Comparison of ENCODE assay signal across 1 cellular context in the genomic region with DNA sequence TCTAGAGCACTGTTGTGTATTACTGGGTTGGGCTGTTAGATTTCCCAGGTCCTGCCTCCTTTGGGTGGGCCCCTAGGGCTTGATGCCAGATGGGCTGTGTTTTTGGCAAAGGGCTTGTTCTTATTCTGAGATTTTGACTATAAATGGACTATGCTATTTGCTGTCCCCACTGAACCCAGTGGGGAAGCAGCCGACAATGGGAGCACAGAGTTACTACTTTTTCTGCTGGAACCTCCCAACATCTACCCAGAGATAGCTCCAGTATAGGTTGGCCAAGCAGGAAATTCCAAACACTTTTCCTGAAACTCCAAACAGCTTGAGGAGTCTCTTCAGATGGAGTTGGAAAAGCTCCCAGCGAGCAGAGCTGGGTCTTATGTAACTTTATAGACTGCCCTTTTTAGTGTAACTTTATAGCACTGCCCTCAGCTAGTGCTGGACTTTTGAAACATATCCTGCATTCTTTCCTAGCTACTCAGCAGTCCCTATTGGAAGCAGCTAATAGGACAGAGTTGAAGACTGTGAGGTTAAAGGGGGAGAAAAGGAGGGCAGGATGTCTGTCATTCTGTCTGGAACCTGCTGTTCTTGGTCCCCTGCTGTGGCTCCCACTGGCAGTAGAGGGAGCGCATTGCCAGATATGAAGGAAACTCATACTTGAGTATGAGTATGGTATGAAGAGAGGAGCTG.
TF ChIP-seq lines count a peak whose summit lies in the region.

No MANE protein-coding gene starts in this region.

TF ChIP-seq in HepG2, 621 proteins besides CTCF, POLR2A, EP300 and RAD21 (continued from another document and continues in another):
- TF ChIP-seq, protein P1, sequence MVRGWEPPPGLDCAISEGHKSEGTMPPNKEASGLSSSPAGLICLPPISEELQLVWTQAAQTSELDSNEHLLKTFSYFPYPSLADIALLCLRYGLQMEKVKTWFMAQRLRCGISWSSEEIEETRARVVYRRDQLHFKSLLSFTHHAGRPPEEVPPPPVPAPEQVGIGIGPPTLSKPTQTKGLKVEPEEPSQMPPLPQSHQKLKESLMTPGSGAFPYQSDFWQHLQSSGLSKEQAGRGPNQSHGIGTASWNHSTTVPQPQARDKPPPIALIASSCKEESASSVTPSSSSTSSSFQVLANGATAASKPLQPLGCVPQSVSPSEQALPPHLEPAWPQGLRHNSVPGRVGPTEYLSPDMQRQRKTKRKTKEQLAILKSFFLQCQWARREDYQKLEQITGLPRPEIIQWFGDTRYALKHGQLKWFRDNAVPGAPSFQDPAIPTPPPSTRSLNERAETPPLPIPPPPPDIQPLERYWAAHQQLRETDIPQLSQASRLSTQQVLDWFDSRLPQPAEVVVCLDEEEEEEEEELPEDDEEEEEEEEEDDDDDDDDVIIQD (CRISPR knock-in tag; IDR thresholded peaks at IDR 0.05; ENCODE audit: low read depth): peak; percentile 19; the same call in 1 of the 2 replicates
- TF ChIP-seq GATA4 (IDR thresholded peaks at IDR 0.05; ENCODE audit: borderline replicate concordance, low read depth): no peak
- TF ChIP-seq FOSL2 (CRISPR knock-in tag; IDR thresholded peaks at IDR 0.05): peak; percentile 91
- no peak for TF ChIP-seq ZNF337 (CRISPR knock-in tag; IDR thresholded peaks at IDR 0.05; ENCODE audit: borderline replicate concordance, low read depth)
- TF ChIP-seq ZNF343 (CRISPR knock-in tag; IDR thresholded peaks at IDR 0.05): no peak
- TF ChIP-seq JUN (CRISPR knock-in tag; IDR thresholded peaks at IDR 0.05): 0 out of 2 replicates have a peak, but pooled peaks have one; percentile 70
- peak; percentile 39; the same call in 1 of the 2 replicates for TF ChIP-seq ZMYM4 (CRISPR knock-in tag; IDR thresholded peaks at IDR 0.05)
- TF ChIP-seq, protein P2, sequence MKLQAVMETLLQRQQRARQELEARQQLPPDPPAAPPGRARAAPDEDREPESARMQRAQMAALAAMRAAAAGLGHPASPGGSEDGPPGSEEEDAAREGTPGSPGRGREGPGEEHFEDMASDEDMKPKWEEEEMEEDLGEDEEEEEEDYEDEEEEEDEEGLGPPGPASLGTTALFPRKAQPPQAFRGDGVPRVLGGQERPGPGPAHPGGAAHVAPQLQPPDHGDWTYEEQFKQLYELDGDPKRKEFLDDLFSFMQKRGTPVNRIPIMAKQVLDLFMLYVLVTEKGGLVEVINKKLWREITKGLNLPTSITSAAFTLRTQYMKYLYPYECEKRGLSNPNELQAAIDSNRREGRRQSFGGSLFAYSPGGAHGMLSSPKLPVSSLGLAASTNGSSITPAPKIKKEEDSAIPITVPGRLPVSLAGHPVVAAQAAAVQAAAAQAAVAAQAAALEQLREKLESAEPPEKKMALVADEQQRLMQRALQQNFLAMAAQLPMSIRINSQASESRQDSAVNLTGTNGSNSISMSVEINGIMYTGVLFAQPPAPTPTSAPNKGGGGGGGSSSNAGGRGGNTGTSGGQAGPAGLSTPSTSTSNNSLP (IDR thresholded peaks at IDR 0.05; ENCODE audit: low read depth, low read length): 0 out of 2 replicates have a peak, but pooled peaks have one; percentile 11
- peak; percentile 16; the same call in 1 of the 2 replicates for TF ChIP-seq HDAC1 (CRISPR knock-in tag; IDR thresholded peaks at IDR 0.05)
- no peak for TF ChIP-seq ZSCAN22 (CRISPR knock-in tag; IDR thresholded peaks at IDR 0.05)
- no peak for TF ChIP-seq ZKSCAN5 (CRISPR knock-in tag; IDR thresholded peaks at IDR 0.05)
- 0 out of 2 replicates have a peak, but pooled peaks have one; percentile 22 for TF ChIP-seq BCL6 (CRISPR knock-in tag; IDR thresholded peaks at IDR 0.05)
- TF ChIP-seq ZSCAN9 (CRISPR knock-in tag; IDR thresholded peaks at IDR 0.05; ENCODE audit: borderline replicate concordance): peak; percentile 47; the same call in 1 of the 2 replicates
- no peak for TF ChIP-seq JUNB (CRISPR knock-in tag; IDR thresholded peaks at IDR 0.05; ENCODE audit: borderline replicate concordance)
- no peak for TF ChIP-seq ZNF205 (CRISPR knock-in tag; IDR thresholded peaks at IDR 0.05)
- no peak for TF ChIP-seq PHF20 (CRISPR knock-in tag; IDR thresholded peaks at IDR 0.05)
- TF ChIP-seq MIXL1 (CRISPR knock-in tag; IDR thresholded peaks at IDR 0.05): peak; percentile 51; the same call in 1 of the 2 replicates
- peak; percentile 45; the same call in 1 of the 2 replicates for TF ChIP-seq JUND (CRISPR knock-in tag; IDR thresholded peaks at IDR 0.05)
- 0 out of 2 replicates have a peak, but pooled peaks have one; percentile 26 for TF ChIP-seq ZNF501 (CRISPR knock-in tag; IDR thresholded peaks at IDR 0.05)
- TF ChIP-seq ZNF180 (CRISPR knock-in tag; IDR thresholded peaks at IDR 0.05; ENCODE audit: borderline replicate concordance, low read depth): no peak
- TF ChIP-seq CREB1 (IDR thresholded peaks at IDR 0.05): no peak
- peak; percentile 30; the same call in 1 of the 2 replicates for TF ChIP-seq CREB1 (CRISPR knock-in tag; IDR thresholded peaks at IDR 0.05)
- 0 out of 3 replicates have a peak, but pooled peaks have one; percentile 20 for TF ChIP-seq MXI1 (IDR thresholded peaks at IDR 0.05; ENCODE audit: borderline replicate concordance, low read depth, low read length)
- TF ChIP-seq, protein P3, sequence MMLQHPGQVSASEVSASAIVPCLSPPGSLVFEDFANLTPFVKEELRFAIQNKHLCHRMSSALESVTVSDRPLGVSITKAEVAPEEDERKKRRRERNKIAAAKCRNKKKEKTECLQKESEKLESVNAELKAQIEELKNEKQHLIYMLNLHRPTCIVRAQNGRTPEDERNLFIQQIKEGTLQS (CRISPR knock-in tag; IDR thresholded peaks at IDR 0.05): peak; percentile 78; the same call in 1 of the 2 replicates
- 0 out of 2 replicates have a peak, but pooled peaks have one; percentile 27 for TF ChIP-seq KAT8 (CRISPR knock-in tag; IDR thresholded peaks at IDR 0.05)
- no peak for TF ChIP-seq NR2C2 (CRISPR knock-in tag; IDR thresholded peaks at IDR 0.05; ENCODE audit: borderline replicate concordance)
- no peak for TF ChIP-seq ZNF367 (CRISPR knock-in tag; IDR thresholded peaks at IDR 0.05; ENCODE audit: borderline replicate concordance)
- no peak for TF ChIP-seq ZNF777 (CRISPR knock-in tag; IDR thresholded peaks at IDR 0.05)
- no peak for TF ChIP-seq MAZ (IDR thresholded peaks at IDR 0.05; ENCODE audit: borderline replicate concordance, low read depth, low read length)
- TF ChIP-seq MAZ (CRISPR knock-in tag; IDR thresholded peaks at IDR 0.05; ENCODE audit: low read depth): no peak
- peak; percentile 92 for TF ChIP-seq PPARG (CRISPR knock-in tag; conservative IDR thresholded peaks at IDR 0.05)
- TF ChIP-seq, protein P4, sequence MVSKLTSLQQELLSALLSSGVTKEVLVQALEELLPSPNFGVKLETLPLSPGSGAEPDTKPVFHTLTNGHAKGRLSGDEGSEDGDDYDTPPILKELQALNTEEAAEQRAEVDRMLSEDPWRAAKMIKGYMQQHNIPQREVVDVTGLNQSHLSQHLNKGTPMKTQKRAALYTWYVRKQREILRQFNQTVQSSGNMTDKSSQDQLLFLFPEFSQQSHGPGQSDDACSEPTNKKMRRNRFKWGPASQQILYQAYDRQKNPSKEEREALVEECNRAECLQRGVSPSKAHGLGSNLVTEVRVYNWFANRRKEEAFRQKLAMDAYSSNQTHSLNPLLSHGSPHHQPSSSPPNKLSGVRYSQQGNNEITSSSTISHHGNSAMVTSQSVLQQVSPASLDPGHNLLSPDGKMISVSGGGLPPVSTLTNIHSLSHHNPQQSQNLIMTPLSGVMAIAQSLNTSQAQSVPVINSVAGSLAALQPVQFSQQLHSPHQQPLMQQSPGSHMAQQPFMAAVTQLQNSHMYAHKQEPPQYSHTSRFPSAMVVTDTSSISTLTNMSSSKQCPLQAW (CRISPR knock-in tag; IDR thresholded peaks at IDR 0.05): peak; percentile 58; the same call in 1 of the 2 replicates
- TF ChIP-seq ZNF614 (CRISPR knock-in tag; IDR thresholded peaks at IDR 0.05; ENCODE audit: borderline replicate concordance): peak; percentile 67; the same call in 1 of the 2 replicates
- TF ChIP-seq, protein P5, sequence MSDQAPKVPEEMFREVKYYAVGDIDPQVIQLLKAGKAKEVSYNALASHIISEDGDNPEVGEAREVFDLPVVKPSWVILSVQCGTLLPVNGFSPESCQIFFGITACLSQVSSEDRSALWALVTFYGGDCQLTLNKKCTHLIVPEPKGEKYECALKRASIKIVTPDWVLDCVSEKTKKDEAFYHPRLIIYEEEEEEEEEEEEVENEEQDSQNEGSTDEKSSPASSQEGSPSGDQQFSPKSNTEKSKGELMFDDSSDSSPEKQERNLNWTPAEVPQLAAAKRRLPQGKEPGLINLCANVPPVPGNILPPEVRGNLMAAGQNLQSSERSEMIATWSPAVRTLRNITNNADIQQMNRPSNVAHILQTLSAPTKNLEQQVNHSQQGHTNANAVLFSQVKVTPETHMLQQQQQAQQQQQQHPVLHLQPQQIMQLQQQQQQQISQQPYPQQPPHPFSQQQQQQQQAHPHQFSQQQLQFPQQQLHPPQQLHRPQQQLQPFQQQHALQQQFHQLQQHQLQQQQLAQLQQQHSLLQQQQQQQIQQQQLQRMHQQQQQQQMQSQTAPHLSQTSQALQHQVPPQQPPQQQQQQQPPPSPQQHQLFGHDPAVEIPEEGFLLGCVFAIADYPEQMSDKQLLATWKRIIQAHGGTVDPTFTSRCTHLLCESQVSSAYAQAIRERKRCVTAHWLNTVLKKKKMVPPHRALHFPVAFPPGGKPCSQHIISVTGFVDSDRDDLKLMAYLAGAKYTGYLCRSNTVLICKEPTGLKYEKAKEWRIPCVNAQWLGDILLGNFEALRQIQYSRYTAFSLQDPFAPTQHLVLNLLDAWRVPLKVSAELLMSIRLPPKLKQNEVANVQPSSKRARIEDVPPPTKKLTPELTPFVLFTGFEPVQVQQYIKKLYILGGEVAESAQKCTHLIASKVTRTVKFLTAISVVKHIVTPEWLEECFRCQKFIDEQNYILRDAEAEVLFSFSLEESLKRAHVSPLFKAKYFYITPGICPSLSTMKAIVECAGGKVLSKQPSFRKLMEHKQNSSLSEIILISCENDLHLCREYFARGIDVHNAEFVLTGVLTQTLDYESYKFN (CRISPR knock-in tag; conservative IDR thresholded peaks at IDR 0.05): peak; percentile 77
- TF ChIP-seq ETV5 (CRISPR knock-in tag; IDR thresholded peaks at IDR 0.05; ENCODE audit: borderline replicate concordance): peak; percentile 9; the same call in 1 of the 2 replicates
- TF ChIP-seq, protein P6, sequence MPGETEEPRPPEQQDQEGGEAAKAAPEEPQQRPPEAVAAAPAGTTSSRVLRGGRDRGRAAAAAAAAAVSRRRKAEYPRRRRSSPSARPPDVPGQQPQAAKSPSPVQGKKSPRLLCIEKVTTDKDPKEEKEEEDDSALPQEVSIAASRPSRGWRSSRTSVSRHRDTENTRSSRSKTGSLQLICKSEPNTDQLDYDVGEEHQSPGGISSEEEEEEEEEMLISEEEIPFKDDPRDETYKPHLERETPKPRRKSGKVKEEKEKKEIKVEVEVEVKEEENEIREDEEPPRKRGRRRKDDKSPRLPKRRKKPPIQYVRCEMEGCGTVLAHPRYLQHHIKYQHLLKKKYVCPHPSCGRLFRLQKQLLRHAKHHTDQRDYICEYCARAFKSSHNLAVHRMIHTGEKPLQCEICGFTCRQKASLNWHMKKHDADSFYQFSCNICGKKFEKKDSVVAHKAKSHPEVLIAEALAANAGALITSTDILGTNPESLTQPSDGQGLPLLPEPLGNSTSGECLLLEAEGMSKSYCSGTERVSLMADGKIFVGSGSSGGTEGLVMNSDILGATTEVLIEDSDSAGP (CRISPR knock-in tag; IDR thresholded peaks at IDR 0.05; ENCODE audit: borderline replicate concordance): no peak
- 0 out of 2 replicates have a peak, but pooled peaks have one; percentile 30 for TF ChIP-seq ISL2 (CRISPR knock-in tag; IDR thresholded peaks at IDR 0.05)
- TF ChIP-seq ADNP (CRISPR knock-in tag; IDR thresholded peaks at IDR 0.05): no peak
- TF ChIP-seq ATF1 (CRISPR knock-in tag; IDR thresholded peaks at IDR 0.05): 0 out of 2 replicates have a peak, but pooled peaks have one; percentile 15
- peak; percentile 43; the same call in 1 of the 2 replicates for TF ChIP-seq HNF4A (CRISPR knock-in tag; IDR thresholded peaks at IDR 0.05)
- TF ChIP-seq ZNF496 (CRISPR knock-in tag; IDR thresholded peaks at IDR 0.05; ENCODE audit: insufficient replicate concordance): no peak
- peak; percentile 27; the same call in 1 of the 2 replicates for TF ChIP-seq CEBPG (CRISPR knock-in tag; IDR thresholded peaks at IDR 0.05)
- TF ChIP-seq TEAD2 (CRISPR knock-in tag; IDR thresholded peaks at IDR 0.05): no peak
- TF ChIP-seq, protein P7, sequence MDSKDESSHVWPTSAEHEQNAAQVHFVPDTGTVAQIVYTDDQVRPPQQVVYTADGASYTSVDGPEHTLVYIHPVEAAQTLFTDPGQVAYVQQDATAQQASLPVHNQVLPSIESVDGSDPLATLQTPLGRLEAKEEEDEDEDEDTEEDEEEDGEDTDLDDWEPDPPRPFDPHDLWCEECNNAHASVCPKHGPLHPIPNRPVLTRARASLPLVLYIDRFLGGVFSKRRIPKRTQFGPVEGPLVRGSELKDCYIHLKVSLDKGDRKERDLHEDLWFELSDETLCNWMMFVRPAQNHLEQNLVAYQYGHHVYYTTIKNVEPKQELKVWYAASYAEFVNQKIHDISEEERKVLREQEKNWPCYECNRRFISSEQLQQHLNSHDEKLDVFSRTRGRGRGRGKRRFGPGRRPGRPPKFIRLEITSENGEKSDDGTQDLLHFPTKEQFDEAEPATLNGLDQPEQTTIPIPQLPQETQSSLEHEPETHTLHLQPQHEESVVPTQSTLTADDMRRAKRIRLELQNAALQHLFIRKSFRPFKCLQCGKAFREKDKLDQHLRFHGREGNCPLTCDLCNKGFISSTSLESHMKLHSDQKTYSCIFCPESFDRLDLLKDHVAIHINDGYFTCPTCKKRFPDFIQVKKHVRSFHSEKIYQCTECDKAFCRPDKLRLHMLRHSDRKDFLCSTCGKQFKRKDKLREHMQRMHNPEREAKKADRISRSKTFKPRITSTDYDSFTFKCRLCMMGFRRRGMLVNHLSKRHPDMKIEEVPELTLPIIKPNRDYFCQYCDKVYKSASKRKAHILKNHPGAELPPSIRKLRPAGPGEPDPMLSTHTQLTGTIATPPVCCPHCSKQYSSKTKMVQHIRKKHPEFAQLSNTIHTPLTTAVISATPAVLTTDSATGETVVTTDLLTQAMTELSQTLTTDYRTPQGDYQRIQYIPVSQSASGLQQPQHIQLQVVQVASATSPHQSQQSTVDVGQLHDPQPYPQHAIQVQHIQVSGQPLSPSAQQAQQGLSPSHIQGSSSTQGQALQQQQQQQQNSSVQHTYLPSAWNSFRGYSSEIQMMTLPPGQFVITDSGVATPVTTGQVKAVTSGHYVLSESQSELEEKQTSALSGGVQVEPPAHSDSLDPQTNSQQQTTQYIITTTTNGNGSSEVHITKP (CRISPR knock-in tag; IDR thresholded peaks at IDR 0.05; ENCODE audit: low read depth): peak; percentile 82
- TF ChIP-seq SOX6 (IDR thresholded peaks at IDR 0.05): no peak
- TF ChIP-seq SOX6 (CRISPR knock-in tag; IDR thresholded peaks at IDR 0.05): peak; percentile 16; the same call in 1 of the 2 replicates
- TF ChIP-seq STAG1 (CRISPR knock-in tag; IDR thresholded peaks at IDR 0.05): peak; percentile 34
- peak; percentile 37; the same call in 1 of the 2 replicates for TF ChIP-seq MED1 (CRISPR knock-in tag; IDR thresholded peaks at IDR 0.05)
- TF ChIP-seq RXRB (CRISPR knock-in tag; IDR thresholded peaks at IDR 0.05; ENCODE audit: borderline replicate concordance): peak; percentile 81
- TF ChIP-seq HOXA9 (CRISPR knock-in tag; IDR thresholded peaks at IDR 0.05; ENCODE audit: borderline replicate concordance): no peak
- TF ChIP-seq CREM (IDR thresholded peaks at IDR 0.05): peak; percentile 14; the same call in 1 of the 2 replicates
- no peak for TF ChIP-seq CREM (CRISPR knock-in tag; IDR thresholded peaks at IDR 0.05)
- no peak for TF ChIP-seq RFX5 (IDR thresholded peaks at IDR 0.05; ENCODE audit: low read depth, low read length)
